ENCODE assay signal across 17 cellular contexts in genomic region chr1:33425900-33426299, GRCh38. TPM values are rescaled to one million over a fixed set of nuclear protein-coding genes. Genes with fewer than 3 reads are reported as not detected.
DNase-seq lines count a peak whose midpoint lies in the region; ATAC-seq, FAIRE-seq and TF ChIP-seq lines count a peak whose summit lies in the region.
"Had no signal": no experiment of that assay in that cellular context is flagged by ENCODE, and none has a peak within 500 bp of the region (broad histone marks: within the 10 kb centered on the region; RNA-seq: fewer than 3 reads in every experiment).

No MANE protein-coding gene starts in this region.

- H3K36me3 Mint-ChIP-seq in activated naive CD4-positive, alpha-beta T cell treated with anti-CD3 and anti-CD28 coated beads, Interleukin-2, amount 50 U/mL, for 72 hours = no peaks in the 10 kb centered on the region
- H3K36me3 Mint-ChIP-seq in activated naive CD4-positive, alpha-beta T cell treated with anti-CD3 and anti-CD28 coated beads for 36 hours (ENCODE audit: low read depth) = no peaks in the 10 kb centered on the region
- H3K36me3 Mint-ChIP-seq in activated T-helper 2 cell treated with anti-CD3 and anti-CD28 coated beads, Interferon-gamma antibody, Interleukin-2, Interleukin-4, amounts not matched to agents 10 μg/mL and 5 μg/mL and 100 μg/mL, durations not matched to agents 14 hours and 24 hours and 36 hours (ENCODE audit: low read depth) = no peaks in the 10 kb centered on the region
- H3K36me3 Mint-ChIP-seq: CD4-positive, alpha-beta memory T cell had no signal

- no peak for TF ChIP-seq CTCF in HCT116 (IDR thresholded peaks at IDR 0.05 in 2 of 3, conservative IDR thresholded peaks at IDR 0.05 in 1 of 3; ENCODE audit: borderline replicate concordance in 1 of 3, insufficient read depth in 1 of 3, low read depth in 2 of 3, low read length in 2 of 3)
- TF ChIP-seq CTCF in GM12878 (IDR thresholded peaks at IDR 0.05 in 2 of 3, conservative IDR thresholded peaks at IDR 0.05 in 1 of 3; ENCODE audit: control insufficient read depth in 2 of 3, extremely low read depth in 1 of 3, insufficient read depth in 1 of 3, low read depth in 3 of 3, low read length in 3 of 3) = no peak
- TF ChIP-seq CTCF in smooth muscle cell (IDR thresholded peaks at IDR 0.05; ENCODE audit: borderline replicate concordance, insufficient read depth, poor library complexity, severe bottlenecking) = no peak

- H3K9me3 Mint-ChIP-seq in activated naive CD4-positive, alpha-beta T cell treated with anti-CD3 and anti-CD28 coated beads, Interleukin-2, amount 50 U/mL, for 72 hours = no peaks in the 10 kb centered on the region
- no peaks in the 10 kb centered on the region for H3K9me3 Mint-ChIP-seq in activated naive CD4-positive, alpha-beta T cell treated with anti-CD3 and anti-CD28 coated beads for 36 hours
- no peaks in the 10 kb centered on the region for H3K9me3 Mint-ChIP-seq in activated T-helper 2 cell treated with anti-CD3 and anti-CD28 coated beads, Interferon-gamma antibody, Interleukin-2, Interleukin-4, amounts not matched to agents 10 μg/mL and 5 μg/mL and 100 μg/mL, durations not matched to agents 14 hours and 24 hours and 36 hours
- H3K9me3 Mint-ChIP-seq: CD4-positive, alpha-beta memory T cell; GM23338 had no signal

- WGBS in GM12878 (ENCODE audit: insufficient coverage, insufficient replicate concordance, low lambda C conversion rate, missing lambda C conversion rate) = 0% methylated on average over 2 of the region's 2 CpGs
- WGBS in smooth muscle cell (ENCODE audit: low lambda C conversion rate) = 100% methylated on average over 2 of the region's 2 CpGs

- BruUV-seq in HCT116 (replicated peaks; lab: Mats Ljungman, UMichigan) (no TSS peak), GM12878 (replicated peaks; lab: Mats Ljungman, UMichigan) (no TSS peak)

- H3K27ac Mint-ChIP-seq in activated naive CD4-positive, alpha-beta T cell treated with anti-CD3 and anti-CD28 coated beads, Interleukin-2, amount 50 U/mL, for 72 hours = no peak overlapping the region
- H3K27ac Mint-ChIP-seq in activated naive CD4-positive, alpha-beta T cell treated with anti-CD3 and anti-CD28 coated beads for 36 hours = no peak overlapping the region
- no peak overlapping the region for H3K27ac Mint-ChIP-seq in activated T-helper 2 cell treated with anti-CD3 and anti-CD28 coated beads, Interferon-gamma antibody, Interleukin-2, Interleukin-4, amounts not matched to agents 10 μg/mL and 5 μg/mL and 100 μg/mL, durations not matched to agents 14 hours and 24 hours and 36 hours
- H3K27ac Mint-ChIP-seq: CD4-positive, alpha-beta memory T cell; GM23338 had no signal

- H3K4me3 Mint-ChIP-seq in activated naive CD4-positive, alpha-beta T cell treated with anti-CD3 and anti-CD28 coated beads for 36 hours = no peak overlapping the region
- H3K4me3 Mint-ChIP-seq in activated T-helper 2 cell treated with anti-CD3 and anti-CD28 coated beads, Interferon-gamma antibody, Interleukin-2, Interleukin-4, amounts not matched to agents 10 μg/mL and 5 μg/mL and 100 μg/mL, durations not matched to agents 14 hours and 24 hours and 36 hours (ENCODE audit: low read depth) = no peak overlapping the region
- H3K4me3 Mint-ChIP-seq: CD4-positive, alpha-beta memory T cell; GM23338 had no signal

- FAIRE-seq in GM12878 (lab: Jason Lieb, UNC) = peak; percentile 70
- FAIRE-seq: HepG2 had no signal

- no peak overlapping the region for H3K4me3 ChIP-seq in HCT116 (replicated peaks in 1 of 2; ENCODE audit: low read depth in 1 of 2, low read length in 2 of 2)
- H3K4me3 ChIP-seq in GM12878 = no peak overlapping the region
- no peak overlapping the region for H3K4me3 ChIP-seq in smooth muscle cell
- H3K4me3 ChIP-seq: GM23338 had no signal

- no peaks in the 10 kb centered on the region for H4K20me1 ChIP-seq in HCT116 (ENCODE audit: insufficient read depth)
- H4K20me1 ChIP-seq in GM12878 (ENCODE audit: control insufficient read depth, insufficient read depth) = no peaks in the 10 kb centered on the region
- no peaks in the 10 kb centered on the region for H4K20me1 ChIP-seq in smooth muscle cell (ENCODE audit: low read depth)

- H3K79me2 ChIP-seq in HCT116 (ENCODE audit: insufficient read depth, low read length) (peaks cover 96% of the 10 kb centered on the region), GM12878 (ENCODE audit: control insufficient read depth, insufficient read depth, low read length) (no peaks in the 10 kb centered on the region), smooth muscle cell (ENCODE audit: low read depth) (peaks cover 22% of the 10 kb centered on the region)

- TF ChIP-seq RAD21 in HCT116 (IDR thresholded peaks at IDR 0.05; ENCODE audit: low read depth) = no peak
- no peak for TF ChIP-seq RAD21 in GM12878 (IDR thresholded peaks at IDR 0.05; ENCODE audit: insufficient read depth, low read depth, low read length)

- ATAC-seq in activated naive CD4-positive, alpha-beta T cell treated with anti-CD3 and anti-CD28 coated beads, Interleukin-2, amount 50 U/mL, for 72 hours = peak; percentile 58 to 68
- ATAC-seq in HCT116 = no peak
- ATAC-seq in GM12878 = peak; percentile 90
- ATAC-seq: GM23338, HepG2 had no signal

- H3F3A ChIP-seq in smooth muscle cell (ENCODE audit: low read depth) = peaks cover 4% of the 10 kb centered on the region

- in situ Hi-C loops in GM12878 (cut with MboI) = no loop called here

- peaks cover 11 to 48% of the 10 kb centered on the region in 2 experiments for H3K36me3 ChIP-seq in HCT116 (ENCODE audit: control insufficient read depth in 1 of 2, insufficient read depth in 2 of 2, low read length in 2 of 2)
- H3K36me3 ChIP-seq in GM12878 (ENCODE audit: control insufficient read depth in 2 of 2, insufficient read depth in 2 of 2, low read length in 1 of 2) = no peaks in the 10 kb centered on the region
- no peaks in the 10 kb centered on the region for H3K36me3 ChIP-seq in smooth muscle cell (ENCODE audit: low read depth)

- peak in 1 of 2 experiments; percentile 59; a peak in 1 of 4 replicates for TF ChIP-seq EP300 in GM12878 (IDR thresholded peaks at IDR 0.05; ENCODE audit: borderline replicate concordance in 1 of 2, control insufficient read depth in 1 of 2, low read depth in 2 of 2, low read length in 2 of 2)

- peaks cover 4% of the 10 kb centered on the region for H3K27me3 Mint-ChIP-seq in activated naive CD4-positive, alpha-beta T cell treated with anti-CD3 and anti-CD28 coated beads for 36 hours (ENCODE audit: low read depth)
- H3K27me3 Mint-ChIP-seq in activated T-helper 2 cell treated with anti-CD3 and anti-CD28 coated beads, Interferon-gamma antibody, Interleukin-2, Interleukin-4, amounts not matched to agents 10 μg/mL and 5 μg/mL and 100 μg/mL, durations not matched to agents 14 hours and 24 hours and 36 hours (ENCODE audit: low read depth) = peaks cover 30% of the 10 kb centered on the region

- H3K27me3 ChIP-seq in HCT116 (ENCODE audit: insufficient read depth, low read length) (no peaks in the 10 kb centered on the region), GM12878 (replicated peaks in 1 of 2; ENCODE audit: control insufficient read depth in 2 of 2, insufficient read depth in 2 of 2, low read length in 1 of 2) (peaks cover 4 to 6% of the 10 kb centered on the region in 2 experiments; a peak in 3 of 4 replicates), smooth muscle cell (ENCODE audit: low read depth) (no peaks in the 10 kb centered on the region)

- DNase-seq in activated naive CD4-positive, alpha-beta T cell treated with anti-CD3 and anti-CD28 coated beads, Interleukin-2, amount 50 U/mL, for 72 hours (ENCODE audit: low spot score in 2 of 2) = no peak
- DNase-seq in activated naive CD4-positive, alpha-beta T cell treated with anti-CD3 and anti-CD28 coated beads for 36 hours = no peak
- DNase-seq in HCT116 (ENCODE audit: low read depth, low spot score) (no peak), GM12878 (ENCODE audit: low read depth, low spot score) (peak; percentile 41), smooth muscle cell (lab: John Stamatoyannopoulos, UW; ENCODE audit: unreplicated experiment) (no peak), SHP77 (lab: John Stamatoyannopoulos, UW) (no peak)
- no peak for DNase-seq in activated effector memory CD4-positive, alpha-beta T cell treated with anti-CD3 and anti-CD28 coated beads, Interleukin-2, amount 50 U/mL, for 16 hours
- no peak for DNase-seq in activated T-helper 2 cell treated with anti-CD3 and anti-CD28 coated beads, Interferon-gamma antibody, Interleukin-2, Interleukin-4, amounts not matched to agents 10 μg/mL and 5 μg/mL and 100 μg/mL, durations not matched to agents 14 hours and 24 hours and 36 hours (ENCODE audit: low spot score)
- DNase-seq: CD4-positive, alpha-beta memory T cell; DMS79; KG1; NCI-H1436 treated with DMSO at 0.1 percent for 48 hours; NCI-H2029 treated with DMSO at 0.1 percent for 48 hours; NCI-H2171 treated with DMSO at 0.1 percent for 48 hours; NCI-H446 treated with DMSO at 0.1 percent for 48 hours had no signal

- SMC1A ChIA-PET in GM12878 (lab: Charles Lee; ENCODE audit: uncharacterized antibody, unreplicated experiment) = no interaction called here

- H3K9me3 ChIP-seq in HCT116 (ENCODE audit: control insufficient read depth in 1 of 2, insufficient read depth in 1 of 2, low read depth in 1 of 2, low read length in 2 of 2) (no peaks in the 10 kb centered on the region), GM12878 (replicated peaks; ENCODE audit: control insufficient read depth, insufficient read depth, low read length) (no peaks in the 10 kb centered on the region; the same call in 1 of the 3 replicates), smooth muscle cell (replicated peaks; ENCODE audit: low read depth) (no peaks in the 10 kb centered on the region)

- CTCF ChIA-PET in activated naive CD4-positive, alpha-beta T cell treated with anti-CD3 and anti-CD28 coated beads for 36 hours (lab: Charles Lee) = no interaction called here
- CTCF ChIA-PET in HCT116 (lab: Charles Lee) (no interaction called here), GM12878 (lab: Yijun Ruan, JAX) (interaction anchor here (0.6 kb wide), 1 partner anchor 957 kb away, joined by 4 read pairs; no protein-coding TSS in a partner anchor)

- H3K27ac ChIP-seq in HCT116 (ENCODE audit: low read depth, low read length) = no peak overlapping the region
- no peak overlapping the region for H3K27ac ChIP-seq in GM12878 (ENCODE audit: control insufficient read depth, insufficient read depth)
- no peak overlapping the region for H3K27ac ChIP-seq in smooth muscle cell (ENCODE audit: low read depth)

- H3K9ac ChIP-seq in HCT116 (ENCODE audit: low read length) (no peak overlapping the region), GM12878 (ENCODE audit: control insufficient read depth, insufficient read depth, low read length) (no peak overlapping the region), smooth muscle cell (ENCODE audit: low read depth) (no peak overlapping the region)

- peak overlapping the region; percentile 4; the same call in 1 of the 2 replicates for H3K4me2 ChIP-seq in HCT116 (ENCODE audit: low read length)
- peak overlapping the region; percentile 7; the same call in 1 of the 2 replicates for H3K4me2 ChIP-seq in GM12878 (ENCODE audit: control insufficient read depth, insufficient read depth)
- H3K4me2 ChIP-seq in smooth muscle cell = no peak overlapping the region
- H3K4me2 ChIP-seq: GM23338 had no signal

- POLR2A ChIA-PET in HCT116 (lab: Charles Lee) = no interaction called here
- POLR2A ChIA-PET in GM12878 (lab: Charles Lee) = no interaction called here

- no peaks in the 10 kb centered on the region for H3K9me2 ChIP-seq in HCT116 (ENCODE audit: insufficient read depth)

- H2AFZ ChIP-seq in HCT116 (ENCODE audit: low read depth, low read length, poor library complexity, severe bottlenecking) (no peak overlapping the region), GM12878 (ENCODE audit: control insufficient read depth, low read depth, low read length) (no peak overlapping the region), smooth muscle cell (ENCODE audit: low read depth) (no peak overlapping the region)
- H2AFZ ChIP-seq: GM23338 had no signal

- TF ChIP-seq POLR2A in HCT116 (IDR thresholded peaks at IDR 0.05; ENCODE audit: borderline replicate concordance, extremely low read depth, insufficient read depth, insufficient read length) = no peak
- TF ChIP-seq POLR2A in GM12878 (IDR thresholded peaks at IDR 0.05; ENCODE audit: low read depth, low read length) = no peak

- peaks cover 2% of the 10 kb centered on the region for H3K4me1 Mint-ChIP-seq in activated naive CD4-positive, alpha-beta T cell treated with anti-CD3 and anti-CD28 coated beads for 36 hours (ENCODE audit: low read depth)
- H3K4me1 Mint-ChIP-seq in activated T-helper 2 cell treated with anti-CD3 and anti-CD28 coated beads, Interferon-gamma antibody, Interleukin-2, Interleukin-4, amounts not matched to agents 10 μg/mL and 5 μg/mL and 100 μg/mL, durations not matched to agents 14 hours and 24 hours and 36 hours (ENCODE audit: low read depth) = peaks cover 3% of the 10 kb centered on the region

- H3K4me1 ChIP-seq in HCT116 (ENCODE audit: control insufficient read depth in 1 of 2, insufficient read depth in 2 of 2, low read length in 2 of 2) (peaks cover 45 to 72% of the 10 kb centered on the region in 2 experiments), GM12878 (ENCODE audit: control insufficient read depth, insufficient read depth, low read length) (peaks cover 10% of the 10 kb centered on the region), smooth muscle cell (ENCODE audit: low read depth) (peaks cover 29% of the 10 kb centered on the region)

- intact Hi-C loops in activated naive CD4-positive, alpha-beta T cell treated with anti-CD3 and anti-CD28 coated beads for 36 hours (cut with micrococcal nuclease) = no loop called here
- intact Hi-C loops in HCT116 (cut with micrococcal nuclease) = no loop called here
- intact Hi-C loops in GM12878 (cut with micrococcal nuclease; ENCODE audit: unreplicated experiment) = no loop called here
- intact Hi-C loops in activated T-helper 2 cell treated with anti-CD3 and anti-CD28 coated beads, Interferon-gamma antibody, Interleukin-2, Interleukin-4, amounts not matched to agents 10 μg/mL and 5 μg/mL and 100 μg/mL, durations not matched to agents 14 hours and 24 hours and 36 hours (cut with micrococcal nuclease) = no loop called here

- RAD21 ChIA-PET in HCT116 (lab: Charles Lee; ENCODE audit: low non-redundant PET in 1 of 2, low total read pairs in 2 of 2, uncharacterized antibody in 2 of 2, unreplicated experiment in 2 of 2) = no interaction called here
- RAD21 ChIA-PET in GM12878 (lab: Charles Lee; ENCODE audit: unreplicated experiment) = interaction anchor here (1.2 kb wide), 1 partner anchor 130 kb away, joined by 3 read pairs; no protein-coding TSS in a partner anchor

RNA-seq across cellular contexts. Expression of gene PHC2, which starts 5.0 kb away (rescaled TPM):
- total RNA-seq in activated naive CD4-positive, alpha-beta T cell treated with anti-CD3 and anti-CD28 coated beads, Interleukin-2, amount 50 U/mL, for 72 hours = 10 to 100 TPM; 15.4 to 34.5 TPM
- total RNA-seq in activated naive CD4-positive, alpha-beta T cell treated with anti-CD3 and anti-CD28 coated beads for 36 hours = 10 to 100 TPM; 15.6 to 15.9 TPM
- total RNA-seq in HCT116 (2021; ENCODE audit: unreplicated experiment) (176 TPM), GM12878 (2014; rRNA removed) (27.7 and 29.3 TPM in 2 replicates), GM12878 (2014; rRNA removed; fragmentation: Illumina TruSeq; extraction: Trizol) (16.4 and 19.3 TPM in 2 replicates), GM12878 (2021) (35.9 and 36.0 TPM in 2 replicates), smooth muscle cell (42.4 and 54.9 TPM in 2 replicates)
- 129 and 157 TPM in 2 replicates for polyA plus RNA-seq in HCT116 (2012)
- 8.7 and 10.8 TPM in 2 replicates for total RNA-seq in GM12878 (2013; cell fraction: nucleolus; rRNA removed)
- 7.5 TPM for polyA plus RNA-seq in GM12878 (2011; ENCODE audit: low read depth)
- polyA plus RNA-seq in GM12878 (2011; rRNA removed) (8.9 and 13.5 TPM in 2 replicates), GM12878 (2014; fragmentation: Illumina TruSeq; extraction: Trizol) (17.2 and 31.7 TPM in 2 replicates), GM12878 (2014; fragmentation: Nextera tagmentation; extraction: Ambion mirVana) (1 to 10 TPM; 2.4 to 6.5 TPM), GM12878 (2014; rRNA removed) (28.2 and 29.0 TPM in 2 replicates), GM12878 (2016; fragmentation: Nextera tagmentation; extraction: Ambion mirVana) (1 to 10 TPM; 2.0 to 6.6 TPM), smooth muscle cell (90.9 and 109 TPM in 2 replicates)
- 20.2 and 22.7 TPM in 2 replicates for polyA plus RNA-seq in GM12878 (2011; cell fraction: cytosol; rRNA removed)
- 17.1 and 20.8 TPM in 2 replicates for polyA plus RNA-seq in GM12878 (2011; cell fraction: nucleus; rRNA removed)
- polyA plus RNA-seq in GM12878 (2012) = 13.6 and 14.9 TPM in 2 replicates
- 7.5 and 18.4 TPM in 2 replicates for polyA minus RNA-seq in GM12878 (2011; rRNA and poly(A)+ RNA removed)
- polyA minus RNA-seq in GM12878 (2011; cell fraction: cytosol; rRNA and poly(A)+ RNA removed) = 4.7 and 5.1 TPM in 2 replicates
- polyA minus RNA-seq in GM12878 (2011; cell fraction: nucleus; rRNA and poly(A)+ RNA removed) = 3.0 and 5.7 TPM in 2 replicates
- total RNA-seq in activated T-helper 2 cell treated with anti-CD3 and anti-CD28 coated beads, Interferon-gamma antibody, Interleukin-2, Interleukin-4, amounts not matched to agents 10 μg/mL and 5 μg/mL and 100 μg/mL, durations not matched to agents 14 hours and 24 hours and 36 hours = 33.1 and 33.3 TPM in 2 replicates

RNA-seq across cellular contexts. Expression of gene ZSCAN20, which starts 46.5 kb away (rescaled TPM):
- total RNA-seq in activated naive CD4-positive, alpha-beta T cell treated with anti-CD3 and anti-CD28 coated beads, Interleukin-2, amount 50 U/mL, for 72 hours = 1 to 10 TPM; 4.8 to 5.3 TPM
- total RNA-seq in activated naive CD4-positive, alpha-beta T cell treated with anti-CD3 and anti-CD28 coated beads for 36 hours = 1 to 10 TPM; 2.5 to 2.6 TPM
- total RNA-seq in HCT116 (2021; ENCODE audit: unreplicated experiment) (9.0 TPM), GM12878 (2014; rRNA removed) (4.1 and 4.7 TPM in 2 replicates), GM12878 (2014; rRNA removed; fragmentation: Illumina TruSeq; extraction: Trizol) (4.2 and 5.1 TPM in 2 replicates), GM12878 (2021) (4.4 and 4.7 TPM in 2 replicates), smooth muscle cell (3.8 and 9.0 TPM in 2 replicates)
- polyA plus RNA-seq in HCT116 (2012) = 1.8 and 2.6 TPM in 2 replicates
- total RNA-seq in GM12878 (2013; cell fraction: nucleolus; rRNA removed) = 11.4 and 12.8 TPM in 2 replicates
- 1.0 TPM for polyA plus RNA-seq in GM12878 (2011; ENCODE audit: low read depth)
- polyA plus RNA-seq in GM12878 (2011; rRNA removed) (2.4 and 2.6 TPM in 2 replicates), GM12878 (2014; fragmentation: Illumina TruSeq; extraction: Trizol) (2.9 and 3.6 TPM in 2 replicates), GM12878 (2014; fragmentation: Nextera tagmentation; extraction: Ambion mirVana) (under 1 TPM; 0.35 to 0.37 TPM), GM12878 (2014; rRNA removed) (2.0 and 2.3 TPM in 2 replicates), GM12878 (2016; fragmentation: Nextera tagmentation; extraction: Ambion mirVana) (1 to 10 TPM; 2.2 to 2.3 TPM), smooth muscle cell (0.84 and 2.3 TPM in 2 replicates)
- polyA plus RNA-seq in GM12878 (2011; cell fraction: cytosol; rRNA removed) = 1.6 and 2.0 TPM in 2 replicates
- 3.2 and 3.4 TPM in 2 replicates for polyA plus RNA-seq in GM12878 (2011; cell fraction: nucleus; rRNA removed)
- polyA plus RNA-seq in GM12878 (2012) = 1.0 and 1.5 TPM in 2 replicates
- 3.9 and 5.4 TPM in 2 replicates for polyA minus RNA-seq in GM12878 (2011; rRNA and poly(A)+ RNA removed)
- polyA minus RNA-seq in GM12878 (2011; cell fraction: cytosol; rRNA and poly(A)+ RNA removed) = 1.5 and 3.1 TPM in 2 replicates
- 1.8 and 3.3 TPM in 2 replicates for polyA minus RNA-seq in GM12878 (2011; cell fraction: nucleus; rRNA and poly(A)+ RNA removed)
- 2.6 and 4.1 TPM in 2 replicates for total RNA-seq in activated T-helper 2 cell treated with anti-CD3 and anti-CD28 coated beads, Interferon-gamma antibody, Interleukin-2, Interleukin-4, amounts not matched to agents 10 μg/mL and 5 μg/mL and 100 μg/mL, durations not matched to agents 14 hours and 24 hours and 36 hours
